ENCODE assay signal across 1 cellular context in the genomic region with DNA sequence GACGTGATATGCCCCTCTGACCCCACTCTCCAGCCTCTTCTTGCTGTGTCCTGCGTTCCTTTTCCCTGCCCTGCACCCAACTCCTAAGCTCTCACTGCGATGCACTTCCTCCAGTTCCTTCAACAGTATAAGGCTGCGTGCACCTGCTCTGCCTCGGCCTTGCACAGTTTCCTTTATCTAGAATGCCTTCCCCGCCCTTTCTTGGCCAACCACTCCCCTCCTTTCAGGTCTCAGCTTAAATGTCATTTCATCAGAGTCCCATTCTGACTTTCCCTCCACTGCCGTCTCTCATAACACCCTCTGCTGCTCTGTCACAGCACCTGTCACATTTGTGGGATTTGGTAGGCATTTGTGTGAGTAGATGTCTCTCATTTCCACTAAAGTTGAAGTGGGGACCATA.
TF ChIP-seq lines count a peak whose summit lies in the region.

No MANE protein-coding gene starts in this region.

TF ChIP-seq in H1, 55 proteins besides CTCF, POLR2A, EP300 and RAD21 (continued from another document):
- TF ChIP-seq, protein P1, sequence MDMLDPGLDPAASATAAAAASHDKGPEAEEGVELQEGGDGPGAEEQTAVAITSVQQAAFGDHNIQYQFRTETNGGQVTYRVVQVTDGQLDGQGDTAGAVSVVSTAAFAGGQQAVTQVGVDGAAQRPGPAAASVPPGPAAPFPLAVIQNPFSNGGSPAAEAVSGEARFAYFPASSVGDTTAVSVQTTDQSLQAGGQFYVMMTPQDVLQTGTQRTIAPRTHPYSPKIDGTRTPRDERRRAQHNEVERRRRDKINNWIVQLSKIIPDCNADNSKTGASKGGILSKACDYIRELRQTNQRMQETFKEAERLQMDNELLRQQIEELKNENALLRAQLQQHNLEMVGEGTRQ (IDR thresholded peaks at IDR 0.05; ENCODE audit: low read length) = no peak
